In the genomic region with DNA sequence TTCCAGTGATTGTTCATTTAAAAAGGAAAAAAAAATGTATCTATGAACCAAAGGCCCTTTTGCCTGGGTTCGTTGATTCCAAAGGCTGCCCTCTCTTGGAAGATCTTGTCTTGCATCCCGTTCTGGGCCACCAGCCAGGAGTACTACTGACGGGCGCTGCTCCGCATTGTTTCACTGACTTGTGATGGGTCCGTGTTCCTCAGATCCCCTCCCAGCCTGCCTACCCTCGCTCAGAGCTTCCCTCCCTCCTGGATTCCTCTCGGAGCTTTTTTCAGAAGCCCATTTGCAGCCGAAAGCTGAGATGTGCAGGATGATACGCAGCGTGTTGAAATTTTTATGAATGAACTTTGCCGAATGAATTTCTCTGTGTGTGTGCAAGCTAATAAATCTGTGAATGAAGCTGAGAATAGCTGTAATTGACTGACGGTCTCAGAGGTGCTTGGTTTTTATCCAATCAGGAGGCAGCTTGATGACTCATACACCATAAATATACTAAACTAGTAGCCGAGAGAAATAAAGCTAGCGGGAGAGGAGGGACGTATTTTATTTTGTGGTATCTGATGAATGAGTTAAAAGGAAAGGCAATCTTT, we compare ENCODE assay signal across 8 cellular contexts. TPM values are rescaled to one million over a fixed set of nuclear protein-coding genes. Genes with fewer than 3 reads are reported as not detected.
DNase-seq lines count a peak whose midpoint lies in the region; TF ChIP-seq lines count a peak whose summit lies in the region.

A gene with protein sequence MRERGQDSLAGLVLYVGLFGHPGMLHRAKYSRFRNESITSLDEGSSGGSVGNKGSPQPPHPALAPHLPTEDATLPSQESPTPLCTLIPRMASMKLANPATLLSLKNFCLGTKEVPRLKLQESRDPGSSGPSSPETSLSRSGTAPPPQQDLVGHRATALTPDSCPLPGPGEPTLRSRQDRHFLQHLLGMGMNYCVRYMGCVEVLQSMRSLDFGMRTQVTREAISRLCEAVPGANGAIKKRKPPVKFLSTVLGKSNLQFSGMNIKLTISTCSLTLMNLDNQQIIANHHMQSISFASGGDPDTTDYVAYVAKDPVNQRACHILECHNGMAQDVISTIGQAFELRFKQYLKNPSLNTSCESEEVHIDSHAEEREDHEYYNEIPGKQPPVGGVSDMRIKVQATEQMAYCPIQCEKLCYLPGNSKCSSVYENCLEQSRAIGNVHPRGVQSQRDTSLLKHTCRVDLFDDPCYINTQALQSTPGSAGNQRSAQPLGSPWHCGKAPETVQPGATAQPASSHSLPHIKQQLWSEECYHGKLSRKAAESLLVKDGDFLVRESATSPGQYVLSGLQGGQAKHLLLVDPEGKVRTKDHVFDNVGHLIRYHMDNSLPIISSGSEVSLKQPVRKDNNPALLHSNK (minus strand): TSS at position 396 of the 590 bp plus-strand sequence. CDS start 904 bp downstream, outside the sequence.

- H3K36me3 Mint-ChIP-seq in activated naive CD4-positive, alpha-beta T cell treated with anti-CD3 and anti-CD28 coated beads, Interleukin-2, amount 50 U/mL, for 24 hours: peaks cover 2% of the 10 kb centered on the region

- H3K79me2 ChIP-seq in smooth muscle cell (ENCODE audit: low read depth): no peaks in the 10 kb centered on the region

- peak within 1 kb of the TSS; percentile 80 for H2AFZ ChIP-seq in smooth muscle cell (ENCODE audit: low read depth)

- no peaks in the 10 kb centered on the region for H3K9me3 Mint-ChIP-seq in activated naive CD4-positive, alpha-beta T cell treated with anti-CD3 and anti-CD28 coated beads, Interleukin-2, amount 50 U/mL, for 24 hours

- peak within 1 kb of the TSS; percentile 63 for H3K4me3 ChIP-seq in HUES6 (ENCODE audit: low read depth, low read length)
- H3K4me3 ChIP-seq in SJCRH30: peak within 1 kb of the TSS; percentile 62
- H3K4me3 ChIP-seq in duodenal mucosa (ENCODE audit: low read depth in 1 of 2, low read length in 2 of 2): peak within 1 kb of the TSS; percentile 65 to 73
- peak within 1 kb of the TSS; percentile 61 for H3K4me3 ChIP-seq in smooth muscle cell

- peak within 1 kb of the TSS; percentile 27 for H3K9ac ChIP-seq in HUES6 (ENCODE audit: low read length)
- peak within 1 kb of the TSS in 1 of 2 donors; percentile 10 for H3K9ac ChIP-seq in duodenal mucosa (ENCODE audit: low read depth in 1 of 2, low read length in 2 of 2)
- H3K9ac ChIP-seq in smooth muscle cell (ENCODE audit: low read depth): no peak within 1 kb of the TSS

- H3K9me3 ChIP-seq in HUES6 (ENCODE audit: control insufficient read depth, insufficient read depth, low read depth, low read length): no peaks in the 10 kb centered on the region
- no peaks in the 10 kb centered on the region for H3K9me3 ChIP-seq in SJCRH30 (replicated peaks)
- H3K9me3 ChIP-seq in duodenal mucosa (ENCODE audit: control insufficient read depth in 1 of 2, low read length in 2 of 2): no peaks in the 10 kb centered on the region
- H3K9me3 ChIP-seq in smooth muscle cell (replicated peaks; ENCODE audit: low read depth): no peaks in the 10 kb centered on the region

- peaks cover 24% of the 10 kb centered on the region for H3K4me1 Mint-ChIP-seq in activated naive CD4-positive, alpha-beta T cell treated with anti-CD3 and anti-CD28 coated beads, Interleukin-2, amount 50 U/mL, for 24 hours

- peak within 1 kb of the TSS; percentile 83 for H3K4me3 Mint-ChIP-seq in activated naive CD4-positive, alpha-beta T cell treated with anti-CD3 and anti-CD28 coated beads, Interleukin-2, amount 50 U/mL, for 24 hours

- H3K27ac ChIP-seq in HUES6 (ENCODE audit: low read depth, low read length) (no peak within 1 kb of the TSS), SJCRH30 (peak within 1 kb of the TSS; percentile 41), duodenal mucosa (ENCODE audit: low read depth, low read length) (no peak within 1 kb of the TSS), smooth muscle cell (ENCODE audit: low read depth) (no peak within 1 kb of the TSS)

- peaks cover 20% of the 10 kb centered on the region for H3K27me3 Mint-ChIP-seq in activated naive CD4-positive, alpha-beta T cell treated with anti-CD3 and anti-CD28 coated beads, Interleukin-2, amount 50 U/mL, for 24 hours

- H3F3A ChIP-seq in smooth muscle cell (ENCODE audit: low read depth): no peaks in the 10 kb centered on the region

- no peak within 1 kb of the TSS for H3K27ac Mint-ChIP-seq in activated naive CD4-positive, alpha-beta T cell treated with anti-CD3 and anti-CD28 coated beads, Interleukin-2, amount 50 U/mL, for 24 hours

- H3K4me1 ChIP-seq in HUES6 (ENCODE audit: control insufficient read depth, insufficient read depth, low read length): peaks cover 7% of the 10 kb centered on the region; the same call in 1 of the 2 replicates
- H3K4me1 ChIP-seq in SJCRH30: peaks cover 19% of the 10 kb centered on the region
- peaks cover 19% of the 10 kb centered on the region in 2 donors for H3K4me1 ChIP-seq in duodenal mucosa (ENCODE audit: control insufficient read depth in 1 of 2, insufficient read depth in 2 of 2, low read length in 2 of 2)
- H3K4me1 ChIP-seq in smooth muscle cell (ENCODE audit: low read depth): no peaks in the 10 kb centered on the region

- TF ChIP-seq CTCF in smooth muscle cell (IDR thresholded peaks at IDR 0.05; ENCODE audit: borderline replicate concordance, insufficient read depth, poor library complexity, severe bottlenecking): no peak

- no peaks in the 10 kb centered on the region for H3K36me3 ChIP-seq in HUES6 (ENCODE audit: control insufficient read depth, insufficient read depth, low read length)
- H3K36me3 ChIP-seq in SJCRH30: no peaks in the 10 kb centered on the region
- H3K36me3 ChIP-seq in duodenal mucosa (ENCODE audit: control insufficient read depth in 1 of 2, insufficient read depth in 2 of 2, low read length in 2 of 2): no peaks in the 10 kb centered on the region
- H3K36me3 ChIP-seq in smooth muscle cell (ENCODE audit: low read depth): no peaks in the 10 kb centered on the region

- under 1% methylated on average over 16 of the region's 16 CpGs for WGBS in smooth muscle cell (ENCODE audit: low lambda C conversion rate)

- H3K4me2 ChIP-seq in smooth muscle cell: peak within 1 kb of the TSS; percentile 90

- DNase-seq in activated naive CD4-positive, alpha-beta T cell (lab: John Stamatoyannopoulos, UW): no peak
- DNase-seq in SJCRH30 (peak; percentile 72 to 80), kidney tubule cell (ENCODE audit: low spot score) (peak; percentile 84), smooth muscle cell (lab: John Stamatoyannopoulos, UW; ENCODE audit: unreplicated experiment) (no peak), NCI-H187 (lab: John Stamatoyannopoulos, UW) (no peak)

- H4K20me1 ChIP-seq in smooth muscle cell (ENCODE audit: low read depth): no peaks in the 10 kb centered on the region

- H3K27me3 ChIP-seq in HUES6 (ENCODE audit: control insufficient read depth, insufficient read depth, low read length): peaks cover 39% of the 10 kb centered on the region
- no peaks in the 10 kb centered on the region for H3K27me3 ChIP-seq in SJCRH30
- H3K27me3 ChIP-seq in duodenal mucosa (ENCODE audit: control insufficient read depth in 1 of 2, insufficient read depth in 2 of 2, low read length in 2 of 2): peaks cover 21 to 40% of the 10 kb centered on the region in 2 donors
- peaks cover 22% of the 10 kb centered on the region for H3K27me3 ChIP-seq in smooth muscle cell (ENCODE audit: low read depth)

RNA-seq across cellular contexts. Expression of the gene that starts here (rescaled TPM):
- total RNA-seq in SJCRH30 (2014; rRNA removed; shearing (Covaris generic)): 1.2 and 1.8 TPM in 2 replicates
- 1.2 and 3.6 TPM in 2 replicates for total RNA-seq in smooth muscle cell
- 0.26 and 0.39 TPM in 2 replicates for polyA plus RNA-seq in smooth muscle cell

Comparison
In these comparisons a context has a peak if more than half of its experiments do, and no peak if none do; other contexts are left out.
1. DNase-seq: peak in SJCRH30 (2 of 2) and kidney tubule cell (single experiment); none in activated naive CD4-positive, alpha-beta T cell (0 of 4), smooth muscle cell (single experiment) and NCI-H187 (0 of 2).
2. Peak in every context shown above with its lines, with median percentiles within 50 percentile points of each other: H3K4me3 ChIP-seq.